20 cellular contexts compared by ENCODE assay signal in genomic region chr4:132445386-132445785, GRCh38.
"Had no signal": no experiment of that assay in that cellular context is flagged by ENCODE, and none has a peak within 500 bp of the region (broad histone marks: within the 10 kb centered on the region; RNA-seq: fewer than 3 reads in every experiment).

No MANE protein-coding gene starts in this region.

- H3K4me3 ChIP-seq: PC-9, Peyer's patch, SJSA1, SK-N-MC had no signal

- H3K36me3 ChIP-seq: Peyer's patch, SJSA1 had no signal

- H2AFZ ChIP-seq: PC-9 had no signal

- DNase-seq: KBM-7, MM.1S, NCI-H1092 treated with DMSO at 0.1 percent for 48 hours, NCI-H1436, NCI-H1694, NCI-H187 treated with DMSO at 0.1 percent for 48 hours, NCI-H2029 treated with DMSO at 0.1 percent for 48 hours, NCI-H2171 treated with DMSO at 0.1 percent for 48 hours, NCI-H345, NCI-H446 treated with DMSO at 0.1 percent for 48 hours, NCI-H510A treated with DMSO at 0.1 percent for 48 hours, NCI-H526, OCI-M1, PC-9, Peyer's patch, Right ventricle myocardium superior, SIG-M5 had no signal

- H3K27me3 ChIP-seq: Peyer's patch, SJSA1 had no signal

- H3K4me2 ChIP-seq: PC-9 had no signal

- H3K4me1 ChIP-seq: Peyer's patch, SJSA1 had no signal

- H3K9me3 ChIP-seq: SJSA1 had no signal

- H3K27ac ChIP-seq: HL-60, PC-9, Peyer's patch, SJSA1, SK-N-MC had no signal
